14 cellular contexts compared by ENCODE assay signal in the genomic region with DNA sequence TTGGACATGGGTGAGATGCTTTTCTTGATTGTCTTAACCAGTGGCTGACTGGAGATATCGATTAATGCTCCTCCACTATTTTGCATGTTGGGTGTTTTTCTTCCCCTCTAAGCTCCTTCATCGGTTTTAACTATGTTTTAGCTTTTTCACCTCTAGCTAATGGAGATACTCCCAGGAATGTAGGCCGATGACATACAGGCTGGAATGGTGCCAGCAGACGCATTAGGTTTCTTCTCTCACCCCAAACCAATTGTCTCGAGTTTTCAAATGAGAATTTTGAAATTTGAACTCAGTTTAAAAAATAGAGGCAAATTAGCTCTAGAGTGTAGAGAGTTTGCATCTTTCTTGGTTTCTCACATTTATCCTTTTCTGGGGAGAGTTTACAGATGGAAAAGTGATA.
"Had no signal": no experiment of that assay in that cellular context is flagged by ENCODE, and none has a peak within 500 bp of the region (broad histone marks: within the 10 kb centered on the region; RNA-seq: fewer than 3 reads in every experiment).

No MANE protein-coding gene starts in this region.

- FAIRE-seq: TTC549 had no signal

- H3K27me3 ChIP-seq: gastroesophageal sphincter, hepatocyte, upper lobe of left lung had no signal

- H3K36me3 ChIP-seq: gastroesophageal sphincter, upper lobe of left lung had no signal

- DNase-seq: activated CD4-positive, alpha-beta T cell treated with anti-CD3 and anti-CD28 coated beads, Interleukin-2, amount 10 ng/mL, durations not matched to agents 7 days and 5 days; activated CD4-positive, CD25-positive, alpha-beta regulatory T cell; activated T-cell treated with anti-CD3 and anti-CD28 coated beads for 4 hours; central memory CD4-positive, alpha-beta T cell; effector CD4-positive, alpha-beta T cell; stimulated activated CD4-positive, alpha-beta T cell treated with anti-CD3 and anti-CD28 coated beads, Interleukin-2, amount 100 ng/mL, for 48 hours; stimulated activated naive CD8-positive, alpha-beta T cell treated with anti-CD3 and anti-CD28 coated beads, Interleukin-15, Interleukin-2, amounts not matched to agents 100 U/mL and 50 U/mL, for 24 hours; upper lobe of left lung had no signal

- H3K9me3 ChIP-seq: upper lobe of left lung had no signal

- H3K4me3 ChIP-seq: coronary artery, gastroesophageal sphincter, hepatocyte, upper lobe of left lung had no signal

- H3K4me1 ChIP-seq: gastroesophageal sphincter, parathyroid adenoma, upper lobe of left lung had no signal

- H3K27ac ChIP-seq: coronary artery, epithelial cell of prostate, gastroesophageal sphincter, hepatocyte, parathyroid adenoma, upper lobe of left lung had no signal
